8 cellular contexts compared by ENCODE assay signal in the genomic region with DNA sequence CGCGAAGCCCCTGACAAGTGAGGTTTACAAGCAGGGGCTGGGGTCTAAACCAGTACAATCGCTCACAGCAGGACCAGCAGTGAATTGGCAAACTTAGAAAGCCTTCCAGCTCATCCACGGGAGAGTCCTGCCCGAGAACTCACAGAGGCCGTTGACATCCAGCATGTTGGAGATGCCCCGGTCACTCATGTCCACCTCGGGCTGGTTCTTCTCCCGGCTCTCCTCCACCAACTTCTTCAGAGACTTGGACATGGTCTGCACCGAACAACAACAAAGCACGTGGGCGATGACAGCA. TPM values are rescaled to one million over a fixed set of nuclear protein-coding genes. Genes with fewer than 3 reads are reported as not detected.
A peak's percentile ranks its signal among the peaks of the same experiment; 100 is the strongest.
DNase-seq lines count a peak whose midpoint lies in the region; ATAC-seq and TF ChIP-seq lines count a peak whose summit lies in the region.

No MANE protein-coding gene starts in this region.

- H3K9me3 Mint-ChIP-seq in activated naive CD4-positive, alpha-beta T cell treated with anti-CD3 and anti-CD28 coated beads, Interleukin-2, amount 50 U/mL, for 24 hours = peaks cover 4% of the 10 kb centered on the region
- H3K9me3 Mint-ChIP-seq in memory B cell = peaks cover 2% of the 10 kb centered on the region

- TF ChIP-seq POLR2A in breast epithelium (IDR thresholded peaks at IDR 0.05) = no peak

- no peak for DNase-seq in activated naive CD4-positive, alpha-beta T cell treated with anti-CD3 and anti-CD28 coated beads, Interleukin-2, amount 50 U/mL, for 16 hours
- DNase-seq in breast epithelium (ENCODE audit: low spot score in 2 of 2) = no peak
- no peak for DNase-seq in memory B cell (ENCODE audit: low spot score in 2 of 2)
- no peak for DNase-seq in SIG-M5 (lab: John Stamatoyannopoulos, UW)

- H3K27ac ChIP-seq in breast epithelium (peak overlapping the region; percentile 72 to 94), urinary bladder (ENCODE audit: low read depth) (no peak overlapping the region)

- ATAC-seq in memory B cell (ENCODE audit: low read depth) = no peak
- no peak for ATAC-seq in HG02610 (IDR thresholded peaks at IDR 0.05; ENCODE audit: unreplicated experiment)
- ATAC-seq in HG02938 (IDR thresholded peaks at IDR 0.05; ENCODE audit: unreplicated experiment) = no peak

- H3K36me3 ChIP-seq in breast epithelium (no peaks in the 10 kb centered on the region), urinary bladder (ENCODE audit: insufficient read depth) (no peaks in the 10 kb centered on the region)

- H3K9me3 ChIP-seq in breast epithelium = peaks cover 0 to 2% of the 10 kb centered on the region in 2 donors

- H3K27me3 ChIP-seq in breast epithelium = no peaks in the 10 kb centered on the region

- H3K27me3 Mint-ChIP-seq in activated naive CD4-positive, alpha-beta T cell treated with anti-CD3 and anti-CD28 coated beads, Interleukin-2, amount 50 U/mL, for 24 hours = no peaks in the 10 kb centered on the region
- no peaks in the 10 kb centered on the region for H3K27me3 Mint-ChIP-seq in memory B cell

- intact Hi-C loops in breast epithelium (cut with DNase I; ENCODE audit: low total_unique reads) = no loop called here

- peak overlapping the region; percentile 66 to 90 (median 79) for H3K4me3 ChIP-seq in breast epithelium
- H3K4me3 ChIP-seq in urinary bladder (ENCODE audit: low read depth, low read length) = peak overlapping the region; percentile 76

- no peak for TF ChIP-seq CTCF in breast epithelium (IDR thresholded peaks at IDR 0.05)

- peaks cover 0 to 4% of the 10 kb centered on the region in 2 donors for H3K4me1 ChIP-seq in breast epithelium
- no peaks in the 10 kb centered on the region for H3K4me1 ChIP-seq in urinary bladder (ENCODE audit: insufficient read depth)

- H3K4me1 Mint-ChIP-seq in activated naive CD4-positive, alpha-beta T cell treated with anti-CD3 and anti-CD28 coated beads, Interleukin-2, amount 50 U/mL, for 24 hours = peaks cover 39% of the 10 kb centered on the region
- H3K4me1 Mint-ChIP-seq in memory B cell = peaks cover 17% of the 10 kb centered on the region

- peak overlapping the region; percentile 93 for H3K4me3 Mint-ChIP-seq in activated naive CD4-positive, alpha-beta T cell treated with anti-CD3 and anti-CD28 coated beads, Interleukin-2, amount 50 U/mL, for 24 hours
- H3K4me3 Mint-ChIP-seq in memory B cell = peak overlapping the region; percentile 96

- no peak overlapping the region for H3K27ac Mint-ChIP-seq in activated naive CD4-positive, alpha-beta T cell treated with anti-CD3 and anti-CD28 coated beads, Interleukin-2, amount 50 U/mL, for 24 hours
- H3K27ac Mint-ChIP-seq in memory B cell = peak overlapping the region; percentile 56

- WGBS in urinary bladder = 3% methylated on average over 12 of the region's 12 CpGs

- peaks cover 11% of the 10 kb centered on the region for H3K36me3 Mint-ChIP-seq in activated naive CD4-positive, alpha-beta T cell treated with anti-CD3 and anti-CD28 coated beads, Interleukin-2, amount 50 U/mL, for 24 hours
- peaks cover 11% of the 10 kb centered on the region for H3K36me3 Mint-ChIP-seq in memory B cell

RNA-seq across cellular contexts. Expression of gene RSU1, which starts 0.4 kb away (rescaled TPM):
- total RNA-seq in breast epithelium = 10 to 100 TPM; 60.9 to 74.1 (median 63.6) TPM
- 79.9 TPM for total RNA-seq in urinary bladder
- 116 TPM for polyA plus RNA-seq in urinary bladder
